1 cellular context compared by ENCODE assay signal in genomic region chr1:12617901-12618660, GRCh38.
A peak's percentile ranks its signal among the peaks of the same experiment; 100 is the strongest.
TF ChIP-seq lines count a peak whose summit lies in the region.

A gene with protein sequence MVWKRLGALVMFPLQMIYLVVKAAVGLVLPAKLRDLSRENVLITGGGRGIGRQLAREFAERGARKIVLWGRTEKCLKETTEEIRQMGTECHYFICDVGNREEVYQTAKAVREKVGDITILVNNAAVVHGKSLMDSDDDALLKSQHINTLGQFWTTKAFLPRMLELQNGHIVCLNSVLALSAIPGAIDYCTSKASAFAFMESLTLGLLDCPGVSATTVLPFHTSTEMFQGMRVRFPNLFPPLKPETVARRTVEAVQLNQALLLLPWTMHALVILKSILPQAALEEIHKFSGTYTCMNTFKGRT (minus strand): TSS chr1:12618210. CDS start chr1:12617348, 862 bp downstream.

TF ChIP-seq in HEK293, 187 proteins besides CTCF, POLR2A, EP300 and RAD21 (continued from another document):
- TF ChIP-seq, protein P1, sequence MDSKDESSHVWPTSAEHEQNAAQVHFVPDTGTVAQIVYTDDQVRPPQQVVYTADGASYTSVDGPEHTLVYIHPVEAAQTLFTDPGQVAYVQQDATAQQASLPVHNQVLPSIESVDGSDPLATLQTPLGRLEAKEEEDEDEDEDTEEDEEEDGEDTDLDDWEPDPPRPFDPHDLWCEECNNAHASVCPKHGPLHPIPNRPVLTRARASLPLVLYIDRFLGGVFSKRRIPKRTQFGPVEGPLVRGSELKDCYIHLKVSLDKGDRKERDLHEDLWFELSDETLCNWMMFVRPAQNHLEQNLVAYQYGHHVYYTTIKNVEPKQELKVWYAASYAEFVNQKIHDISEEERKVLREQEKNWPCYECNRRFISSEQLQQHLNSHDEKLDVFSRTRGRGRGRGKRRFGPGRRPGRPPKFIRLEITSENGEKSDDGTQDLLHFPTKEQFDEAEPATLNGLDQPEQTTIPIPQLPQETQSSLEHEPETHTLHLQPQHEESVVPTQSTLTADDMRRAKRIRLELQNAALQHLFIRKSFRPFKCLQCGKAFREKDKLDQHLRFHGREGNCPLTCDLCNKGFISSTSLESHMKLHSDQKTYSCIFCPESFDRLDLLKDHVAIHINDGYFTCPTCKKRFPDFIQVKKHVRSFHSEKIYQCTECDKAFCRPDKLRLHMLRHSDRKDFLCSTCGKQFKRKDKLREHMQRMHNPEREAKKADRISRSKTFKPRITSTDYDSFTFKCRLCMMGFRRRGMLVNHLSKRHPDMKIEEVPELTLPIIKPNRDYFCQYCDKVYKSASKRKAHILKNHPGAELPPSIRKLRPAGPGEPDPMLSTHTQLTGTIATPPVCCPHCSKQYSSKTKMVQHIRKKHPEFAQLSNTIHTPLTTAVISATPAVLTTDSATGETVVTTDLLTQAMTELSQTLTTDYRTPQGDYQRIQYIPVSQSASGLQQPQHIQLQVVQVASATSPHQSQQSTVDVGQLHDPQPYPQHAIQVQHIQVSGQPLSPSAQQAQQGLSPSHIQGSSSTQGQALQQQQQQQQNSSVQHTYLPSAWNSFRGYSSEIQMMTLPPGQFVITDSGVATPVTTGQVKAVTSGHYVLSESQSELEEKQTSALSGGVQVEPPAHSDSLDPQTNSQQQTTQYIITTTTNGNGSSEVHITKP (tag by site-specific recombination; IDR thresholded peaks at IDR 0.05), result peak; percentile 84
- TF ChIP-seq ZNF2 (tag by site-specific recombination; IDR thresholded peaks at IDR 0.05), result no peak; the same call in 1 of the 2 replicates
- no peak for TF ChIP-seq ZNF266 (tag by site-specific recombination; IDR thresholded peaks at IDR 0.05; ENCODE audit: low read depth)
- TF ChIP-seq MYNN (tag by site-specific recombination; IDR thresholded peaks at IDR 0.05; ENCODE audit: borderline replicate concordance), result no peak
- TF ChIP-seq ZNF292 (tag by site-specific recombination; IDR thresholded peaks at IDR 0.05; ENCODE audit: borderline replicate concordance, low read depth), result no peak
- TF ChIP-seq, protein P2, sequence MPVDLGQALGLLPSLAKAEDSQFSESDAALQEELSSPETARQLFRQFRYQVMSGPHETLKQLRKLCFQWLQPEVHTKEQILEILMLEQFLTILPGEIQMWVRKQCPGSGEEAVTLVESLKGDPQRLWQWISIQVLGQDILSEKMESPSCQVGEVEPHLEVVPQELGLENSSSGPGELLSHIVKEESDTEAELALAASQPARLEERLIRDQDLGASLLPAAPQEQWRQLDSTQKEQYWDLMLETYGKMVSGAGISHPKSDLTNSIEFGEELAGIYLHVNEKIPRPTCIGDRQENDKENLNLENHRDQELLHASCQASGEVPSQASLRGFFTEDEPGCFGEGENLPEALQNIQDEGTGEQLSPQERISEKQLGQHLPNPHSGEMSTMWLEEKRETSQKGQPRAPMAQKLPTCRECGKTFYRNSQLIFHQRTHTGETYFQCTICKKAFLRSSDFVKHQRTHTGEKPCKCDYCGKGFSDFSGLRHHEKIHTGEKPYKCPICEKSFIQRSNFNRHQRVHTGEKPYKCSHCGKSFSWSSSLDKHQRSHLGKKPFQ (tag by site-specific recombination; IDR thresholded peaks at IDR 0.05), result peak; percentile 14; the same call in 1 of the 2 replicates
- no peak; the same call in 1 of the 2 replicates for TF ChIP-seq ZNF280D (tag by site-specific recombination; IDR thresholded peaks at IDR 0.05)
- TF ChIP-seq ZNF837 (tag by site-specific recombination; IDR thresholded peaks at IDR 0.05), result no peak
- TF ChIP-seq BCL11B (tag by site-specific recombination; IDR thresholded peaks at IDR 0.05; ENCODE audit: low read depth), result peak; percentile 49; the same call in 1 of the 2 replicates
- peak; percentile 59 for TF ChIP-seq IKZF3 (tag by site-specific recombination; IDR thresholded peaks at IDR 0.05)
- TF ChIP-seq ZNF223 (tag by site-specific recombination; IDR thresholded peaks at IDR 0.05), result no peak
- TF ChIP-seq ZNF704 (tag by site-specific recombination; IDR thresholded peaks at IDR 0.05), result peak; percentile 45; the same call in 1 of the 2 replicates
- no peak for TF ChIP-seq ZNF175 (tag by site-specific recombination; IDR thresholded peaks at IDR 0.05)
- TF ChIP-seq TCF7L2 (IDR thresholded peaks at IDR 0.05; ENCODE audit: borderline replicate concordance, low read depth, low read length), result peak; percentile 46; the same call in 1 of the 2 replicates
- TF ChIP-seq, protein P3, sequence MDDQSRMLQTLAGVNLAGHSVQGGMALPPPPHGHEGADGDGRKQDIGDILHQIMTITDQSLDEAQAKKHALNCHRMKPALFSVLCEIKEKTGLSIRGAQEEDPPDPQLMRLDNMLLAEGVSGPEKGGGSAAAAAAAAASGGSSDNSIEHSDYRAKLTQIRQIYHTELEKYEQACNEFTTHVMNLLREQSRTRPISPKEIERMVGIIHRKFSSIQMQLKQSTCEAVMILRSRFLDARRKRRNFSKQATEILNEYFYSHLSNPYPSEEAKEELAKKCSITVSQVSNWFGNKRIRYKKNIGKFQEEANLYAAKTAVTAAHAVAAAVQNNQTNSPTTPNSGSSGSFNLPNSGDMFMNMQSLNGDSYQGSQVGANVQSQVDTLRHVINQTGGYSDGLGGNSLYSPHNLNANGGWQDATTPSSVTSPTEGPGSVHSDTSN (CRISPR knock-in tag; IDR thresholded peaks at IDR 0.05), result no peak
- peak; percentile 61; the same call in 1 of the 2 replicates for TF ChIP-seq ZSCAN23 (tag by site-specific recombination; IDR thresholded peaks at IDR 0.05)
- no peak for TF ChIP-seq ZNF140 (tag by site-specific recombination; IDR thresholded peaks at IDR 0.05)
- TF ChIP-seq ZNF626 (tag by site-specific recombination; IDR thresholded peaks at IDR 0.05), result no peak
- peak; percentile 82 for TF ChIP-seq GLIS2 (tag by site-specific recombination; IDR thresholded peaks at IDR 0.05)
- TF ChIP-seq ZNF16 (tag by site-specific recombination; IDR thresholded peaks at IDR 0.05; ENCODE audit: low read depth), result no peak
- no peak for TF ChIP-seq ZNF776 (tag by site-specific recombination; IDR thresholded peaks at IDR 0.05; ENCODE audit: borderline replicate concordance)
- TF ChIP-seq ZBTB20 (tag by site-specific recombination; IDR thresholded peaks at IDR 0.05), result peak; percentile 60; the same call in 1 of the 2 replicates
- no peak for TF ChIP-seq ZNF133 (tag by site-specific recombination; IDR thresholded peaks at IDR 0.05)
- peak; percentile 98 for TF ChIP-seq WT1 (tag by site-specific recombination; IDR thresholded peaks at IDR 0.05)
- TF ChIP-seq ZNF341 (tag by site-specific recombination; IDR thresholded peaks at IDR 0.05; ENCODE audit: low read depth), result peak; percentile 94
- TF ChIP-seq ZNF792 (tag by site-specific recombination; IDR thresholded peaks at IDR 0.05), result no peak
- peak; percentile 33 for TF ChIP-seq ZNF335 (tag by site-specific recombination; conservative IDR thresholded peaks at IDR 0.05)
- peak; percentile 61; the same call in 1 of the 2 replicates for TF ChIP-seq ZXDB (tag by site-specific recombination; IDR thresholded peaks at IDR 0.05)
